In genomic region chr5:154078305-154078704, GRCh38 we compare ENCODE assay signal across 1 cellular context.
A peak's percentile ranks its signal among the peaks of the same experiment; 100 is the strongest.
TF ChIP-seq lines count a peak whose summit lies in the region.

No MANE protein-coding gene starts in this region.

TF ChIP-seq in H1, 55 proteins besides CTCF, POLR2A, EP300 and RAD21:
- TF ChIP-seq POU5F1 (IDR thresholded peaks at IDR 0.05; ENCODE audit: low read depth, low read length), result 0 out of 2 replicates have a peak, but pooled peaks have one; percentile 10
- no peak for TF ChIP-seq KDM1A (IDR thresholded peaks at IDR 0.05; ENCODE audit: borderline replicate concordance, low read length)
- TF ChIP-seq SIN3A (conservative IDR thresholded peaks at IDR 0.05 in 1 of 2, IDR thresholded peaks at IDR 0.05 in 1 of 2; ENCODE audit: low read depth in 1 of 2, low read length in 2 of 2), result no peak
TF ChIP-seq in H1: peak in this region for 1.
